27 cellular contexts compared by ENCODE assay signal in the genomic region with DNA sequence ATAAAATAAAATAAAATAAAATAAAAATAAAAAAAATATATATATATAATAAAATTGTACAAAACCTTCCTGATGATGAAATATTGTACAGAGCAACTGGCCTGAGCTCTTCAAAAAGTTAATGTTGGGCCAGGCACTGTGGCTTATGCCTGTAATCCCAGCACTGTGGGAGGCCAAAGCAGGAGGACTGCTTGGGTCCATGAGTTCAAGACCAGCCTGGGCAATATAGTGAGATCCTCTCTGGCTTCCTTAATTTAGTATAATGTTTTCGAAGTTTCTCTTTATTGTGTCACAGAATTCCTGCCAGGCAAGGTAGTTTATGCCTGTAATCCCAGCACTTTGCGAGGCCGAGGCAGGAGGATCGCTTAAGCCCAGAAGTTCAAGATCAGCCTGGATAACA.
A peak's percentile ranks its signal among the peaks of the same experiment; 100 is the strongest.
DNase-seq lines count a peak whose midpoint lies in the region; ATAC-seq, FAIRE-seq and TF ChIP-seq lines count a peak whose summit lies in the region.
"Had no signal": no experiment of that assay in that cellular context is flagged by ENCODE, and none has a peak within 500 bp of the region (broad histone marks: within the 10 kb centered on the region; RNA-seq: fewer than 3 reads in every experiment).

No MANE protein-coding gene starts in this region.

- H3K4me3 ChIP-seq in HEK293 (ENCODE audit: low read depth, low read length) = no peak overlapping the region
- no peak overlapping the region for H3K4me3 ChIP-seq in ascending aorta
- H3K4me3 ChIP-seq: BLaER1, GM12878 had no signal

- POLR2A ChIA-PET in HEK293 (lab: Yijun Ruan, JAX) = no interaction called here
- POLR2A ChIA-PET in WTC11 (lab: Charles Lee) = no interaction called here
- POLR2A ChIA-PET in activated CD8-positive, alpha-beta T cell treated with anti-CD3 and anti-CD28 coated beads, Interleukin-2, amount 10 ng/mL, durations not matched to agents 7 days and 5 days (lab: Charles Lee) = no interaction called here

- H3K9me3 Mint-ChIP-seq in WTC11 = no peaks in the 10 kb centered on the region
- H3K9me3 Mint-ChIP-seq in activated CD8-positive, alpha-beta T cell treated with anti-CD3 and anti-CD28 coated beads, Interleukin-2, amount 10 ng/mL, durations not matched to agents 7 days and 5 days (ENCODE audit: insufficient read depth) = no peaks in the 10 kb centered on the region
- no peaks in the 10 kb centered on the region for H3K9me3 Mint-ChIP-seq in activated T-helper 1 cell treated with anti-CD3 and anti-CD28 coated beads, Interleukin-12 subunit alpha, Interleukin-12 subunit beta, Interleukin-2, Interleukin-4 antibody, amounts not matched to agents 30 ng/mL and 10 ng/mL and 1 ng/mL, durations not matched to agents 14 hours and 24 hours and 36 hours
- H3K9me3 Mint-ChIP-seq: CD14-positive monocyte; CD4-positive, alpha-beta memory T cell had no signal

- DNase-seq in HTR-8/SVneo (ENCODE audit: insufficient read length, low spot score) = no peak
- no peak for DNase-seq in WTC11 (ENCODE audit: low spot score)
- DNase-seq in activated CD8-positive, alpha-beta T cell treated with anti-CD3 and anti-CD28 coated beads, Interleukin-2, amount 10 ng/mL, durations not matched to agents 7 days and 5 days = no peak
- DNase-seq in ascending aorta (ENCODE audit: low spot score in 2 of 2) = no peak
- no peak for DNase-seq in activated T-helper 1 cell treated with anti-CD3 and anti-CD28 coated beads, Interleukin-12 subunit alpha, Interleukin-12 subunit beta, Interleukin-2, Interleukin-4 antibody, amounts not matched to agents 30 ng/mL and 10 ng/mL and 1 ng/mL, durations not matched to agents 14 hours and 24 hours and 36 hours (ENCODE audit: low spot score)
- DNase-seq: 8988T; ACHN; BE2C; C1 segment of cervical spinal cord; CD4-positive, alpha-beta memory T cell; CD4-positive, CD25-positive, alpha-beta regulatory T cell; CD8-positive, alpha-beta memory T cell; COR-L47; DMS 273 treated with DMSO at 0.1 percent for 48 hours; DMS153; DMS53; DMS79; DND-41; EL; GDM1 had no signal

- FAIRE-seq in HTR-8/SVneo (lab: Jason Lieb, UNC) = peak; percentile 16
- FAIRE-seq: A204.1, GM12878, GM12892, GM18507 had no signal

- H3K36me3 Mint-ChIP-seq in WTC11 = no peaks in the 10 kb centered on the region
- H3K36me3 Mint-ChIP-seq in activated CD8-positive, alpha-beta T cell treated with anti-CD3 and anti-CD28 coated beads, Interleukin-2, amount 10 ng/mL, durations not matched to agents 7 days and 5 days (ENCODE audit: low read depth) = no peaks in the 10 kb centered on the region
- H3K36me3 Mint-ChIP-seq in activated T-helper 1 cell treated with anti-CD3 and anti-CD28 coated beads, Interleukin-12 subunit alpha, Interleukin-12 subunit beta, Interleukin-2, Interleukin-4 antibody, amounts not matched to agents 30 ng/mL and 10 ng/mL and 1 ng/mL, durations not matched to agents 14 hours and 24 hours and 36 hours (ENCODE audit: low read depth) = no peaks in the 10 kb centered on the region
- H3K36me3 Mint-ChIP-seq: CD14-positive monocyte; CD4-positive, alpha-beta memory T cell; CD4-positive, CD25-positive, alpha-beta regulatory T cell; CD8-positive, alpha-beta memory T cell had no signal

- H3K27me3 Mint-ChIP-seq in WTC11 (ENCODE audit: low read depth) = no peaks in the 10 kb centered on the region
- H3K27me3 Mint-ChIP-seq in activated CD8-positive, alpha-beta T cell treated with anti-CD3 and anti-CD28 coated beads, Interleukin-2, amount 10 ng/mL, durations not matched to agents 7 days and 5 days (ENCODE audit: low read depth) = no peaks in the 10 kb centered on the region
- peaks cover 6% of the 10 kb centered on the region for H3K27me3 Mint-ChIP-seq in activated T-helper 1 cell treated with anti-CD3 and anti-CD28 coated beads, Interleukin-12 subunit alpha, Interleukin-12 subunit beta, Interleukin-2, Interleukin-4 antibody, amounts not matched to agents 30 ng/mL and 10 ng/mL and 1 ng/mL, durations not matched to agents 14 hours and 24 hours and 36 hours (ENCODE audit: insufficient read depth)

- no peaks in the 10 kb centered on the region for H3K9me3 ChIP-seq in HEK293 (ENCODE audit: control insufficient read depth, insufficient read depth, low read depth, low read length)
- H3K9me3 ChIP-seq in ascending aorta = no peaks in the 10 kb centered on the region
- H3K9me3 ChIP-seq: BE2C, BLaER1 had no signal

- CTCF ChIA-PET in HEK293 (lab: Yijun Ruan, JAX) (interaction anchor here (0.6 kb wide), 1 partner anchor 544 kb away, joined by 3 read pairs; no protein-coding TSS in a partner anchor), WTC11 (lab: Charles Lee) (no interaction called here)
- CTCF ChIA-PET in activated CD8-positive, alpha-beta T cell treated with anti-CD3 and anti-CD28 coated beads, Interleukin-2, amount 10 ng/mL, durations not matched to agents 7 days and 5 days (lab: Charles Lee) = no interaction called here

- intact Hi-C loops in ascending aorta (cut with DNase I) = no loop called here
- intact Hi-C loops in activated T-helper 1 cell treated with anti-CD3 and anti-CD28 coated beads, Interleukin-12 subunit alpha, Interleukin-12 subunit beta, Interleukin-2, Interleukin-4 antibody, amounts not matched to agents 30 ng/mL and 10 ng/mL and 1 ng/mL, durations not matched to agents 14 hours and 24 hours and 36 hours (cut with micrococcal nuclease) = no loop called here

- H3K27ac Mint-ChIP-seq in WTC11 = no peak overlapping the region
- H3K27ac Mint-ChIP-seq in activated CD8-positive, alpha-beta T cell treated with anti-CD3 and anti-CD28 coated beads, Interleukin-2, amount 10 ng/mL, durations not matched to agents 7 days and 5 days = no peak overlapping the region
- H3K27ac Mint-ChIP-seq in activated T-helper 1 cell treated with anti-CD3 and anti-CD28 coated beads, Interleukin-12 subunit alpha, Interleukin-12 subunit beta, Interleukin-2, Interleukin-4 antibody, amounts not matched to agents 30 ng/mL and 10 ng/mL and 1 ng/mL, durations not matched to agents 14 hours and 24 hours and 36 hours = no peak overlapping the region
- H3K27ac Mint-ChIP-seq: CD14-positive monocyte; CD4-positive, alpha-beta memory T cell; CD4-positive, CD25-positive, alpha-beta regulatory T cell; CD8-positive, alpha-beta memory T cell had no signal

- H3K4me1 ChIP-seq in HEK293 (ENCODE audit: control insufficient read depth, insufficient read depth, low read length) = peaks cover 10% of the 10 kb centered on the region
- H3K4me1 ChIP-seq in ascending aorta = no peaks in the 10 kb centered on the region
- H3K4me1 ChIP-seq: BLaER1 had no signal

- H3K4me1 Mint-ChIP-seq in WTC11 = peaks cover 41% of the 10 kb centered on the region
- H3K4me1 Mint-ChIP-seq in activated CD8-positive, alpha-beta T cell treated with anti-CD3 and anti-CD28 coated beads, Interleukin-2, amount 10 ng/mL, durations not matched to agents 7 days and 5 days (ENCODE audit: low read depth) = no peaks in the 10 kb centered on the region
- H3K4me1 Mint-ChIP-seq in activated T-helper 1 cell treated with anti-CD3 and anti-CD28 coated beads, Interleukin-12 subunit alpha, Interleukin-12 subunit beta, Interleukin-2, Interleukin-4 antibody, amounts not matched to agents 30 ng/mL and 10 ng/mL and 1 ng/mL, durations not matched to agents 14 hours and 24 hours and 36 hours (ENCODE audit: low read depth) = no peaks in the 10 kb centered on the region
- H3K4me1 Mint-ChIP-seq: CD14-positive monocyte; CD4-positive, alpha-beta memory T cell; CD4-positive, CD25-positive, alpha-beta regulatory T cell had no signal

- TF ChIP-seq CTCF in HEK293 (tag by site-specific recombination; IDR thresholded peaks at IDR 0.05) (no peak), WTC11 (IDR thresholded peaks at IDR 0.05) (no peak), ascending aorta (IDR thresholded peaks at IDR 0.05) (no peak)

- H3K27me3 ChIP-seq in ascending aorta = no peaks in the 10 kb centered on the region
- H3K27me3 ChIP-seq: BE2C, BLaER1 had no signal

- no peak overlapping the region for H3K27ac ChIP-seq in HEK293 (ENCODE audit: extremely low read depth, low read depth, low read length)
- no peak overlapping the region for H3K27ac ChIP-seq in ascending aorta
- H3K27ac ChIP-seq: BLaER1 had no signal

- ATAC-seq in WTC11 = no peak
- no peak for ATAC-seq in activated CD8-positive, alpha-beta T cell treated with anti-CD3 and anti-CD28 coated beads, Interleukin-2, amount 10 ng/mL, durations not matched to agents 7 days and 5 days
- ATAC-seq: GM12878 had no signal

- H3K36me3 ChIP-seq in HEK293 (ENCODE audit: control insufficient read depth in 2 of 2, insufficient read depth in 1 of 2, low read length in 2 of 2) (no peaks in the 10 kb centered on the region), ascending aorta (no peaks in the 10 kb centered on the region)
- H3K36me3 ChIP-seq: BE2C, BLaER1 had no signal

- no peak overlapping the region for H3K4me3 Mint-ChIP-seq in WTC11
- H3K4me3 Mint-ChIP-seq in activated CD8-positive, alpha-beta T cell treated with anti-CD3 and anti-CD28 coated beads, Interleukin-2, amount 10 ng/mL, durations not matched to agents 7 days and 5 days = no peak overlapping the region
- H3K4me3 Mint-ChIP-seq in activated T-helper 1 cell treated with anti-CD3 and anti-CD28 coated beads, Interleukin-12 subunit alpha, Interleukin-12 subunit beta, Interleukin-2, Interleukin-4 antibody, amounts not matched to agents 30 ng/mL and 10 ng/mL and 1 ng/mL, durations not matched to agents 14 hours and 24 hours and 36 hours = no peak overlapping the region
- H3K4me3 Mint-ChIP-seq: CD14-positive monocyte; CD4-positive, alpha-beta memory T cell; CD4-positive, CD25-positive, alpha-beta regulatory T cell; CD8-positive, alpha-beta memory T cell had no signal

TF ChIP-seq in HEK293, 187 proteins besides CTCF, POLR2A, EP300 and RAD21:
- no peak for TF ChIP-seq ZNF112 (tag by site-specific recombination; IDR thresholded peaks at IDR 0.05)
- no peak for TF ChIP-seq ZNF560 (tag by site-specific recombination; IDR thresholded peaks at IDR 0.05; ENCODE audit: borderline replicate concordance)
- TF ChIP-seq ZNF121 (tag by site-specific recombination; IDR thresholded peaks at IDR 0.05) = peak; percentile 66

TF ChIP-seq in WTC11, 78 proteins besides CTCF, POLR2A, EP300 and RAD21 (continues in another document):
- TF ChIP-seq ZNF671 (CRISPR knock-in tag; IDR thresholded peaks at IDR 0.05) = no peak
- peak; percentile 61; the same call in 1 of the 2 replicates for TF ChIP-seq ZNF121 (CRISPR knock-in tag; IDR thresholded peaks at IDR 0.05)

Comparison
In these comparisons a context has a peak if more than half of its experiments do, and no peak if none do; other contexts are left out.
1. Of the 8 proteins assayed by ChIP-seq in both HEK293 and WTC11: peak only in HEK293: none; only in WTC11: none; in both: ZNF121; in neither: 7.